8 cellular contexts compared by ENCODE assay signal in the genomic region with DNA sequence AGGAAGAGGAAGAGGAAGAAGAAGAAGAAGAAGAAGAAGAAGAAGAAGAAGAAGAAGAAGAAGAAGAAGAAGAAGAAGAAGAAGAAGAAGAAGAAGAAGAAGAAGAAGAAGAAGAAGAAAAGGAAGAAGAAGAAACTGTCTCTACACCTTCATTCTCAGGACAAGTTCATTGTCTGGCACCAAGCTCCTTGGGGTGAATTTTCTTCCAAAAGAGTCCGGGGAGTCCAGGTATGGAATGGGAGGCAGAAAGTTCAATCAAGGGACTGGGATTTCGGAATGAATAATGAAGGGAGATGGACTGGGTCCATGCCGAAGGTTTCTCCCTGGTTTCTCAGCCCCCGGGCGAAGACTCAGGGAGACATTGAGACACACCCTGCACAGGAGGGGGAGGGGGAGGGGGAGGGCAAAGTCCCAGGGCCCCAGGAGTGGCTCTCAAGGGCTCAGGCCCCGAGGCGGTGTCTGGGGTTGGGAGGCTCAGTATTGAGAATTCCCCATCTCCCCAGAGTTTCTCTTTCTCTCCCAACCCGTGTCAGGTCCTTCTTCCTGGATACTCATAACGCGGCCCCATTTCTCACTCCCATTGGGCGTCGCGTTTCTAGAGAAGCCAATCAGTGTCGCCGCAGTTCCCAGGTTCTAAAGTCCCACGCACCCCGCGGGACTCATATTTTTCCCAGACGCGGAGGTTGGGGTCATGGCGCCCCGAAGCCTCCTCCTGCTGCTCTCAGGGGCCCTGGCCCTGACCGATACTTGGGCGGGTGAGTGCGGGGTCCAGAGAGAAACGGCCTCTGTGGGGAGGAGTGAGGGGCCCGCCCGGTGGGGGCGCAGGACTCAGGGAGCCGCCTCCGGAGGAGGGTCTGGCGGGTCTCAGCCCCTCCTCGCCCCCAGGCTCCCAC. TPM values are rescaled to one million over a fixed set of nuclear protein-coding genes. Genes with fewer than 3 reads are reported as not detected.
A peak's percentile ranks its signal among the peaks of the same experiment; 100 is the strongest.
DNase-seq lines count a peak whose midpoint lies in the region; ATAC-seq, FAIRE-seq and TF ChIP-seq lines count a peak whose summit lies in the region.

A gene (plus strand): TSS at position 662 of the 893 bp plus-strand sequence. CDS start 30 bp downstream, at position 692.

- peak within 1 kb of the TSS; percentile 92 for H3K4me3 Mint-ChIP-seq in central memory CD8-positive, alpha-beta T cell

- ATAC-seq in central memory CD8-positive, alpha-beta T cell (replicated peaks; ENCODE audit: extremely low read depth, poor library complexity, severe bottlenecking) = peak; percentile 85

- H3K4me2 ChIP-seq in keratinocyte (ENCODE audit: control insufficient read depth, extremely low read depth, insufficient read depth, low read depth, low read length) = peak within 1 kb of the TSS; percentile 85

- H3K4me1 Mint-ChIP-seq in central memory CD8-positive, alpha-beta T cell = peaks cover 55% of the 10 kb centered on the region

- H3K36me3 Mint-ChIP-seq in central memory CD8-positive, alpha-beta T cell (ENCODE audit: insufficient read depth) = peaks cover 61% of the 10 kb centered on the region

- peaks cover 6% of the 10 kb centered on the region for H3K79me2 ChIP-seq in keratinocyte (ENCODE audit: control insufficient read depth, insufficient read depth, low read length)

- H3K9me3 ChIP-seq in keratinocyte (ENCODE audit: control insufficient read depth, low read depth, low read length) = no peaks in the 10 kb centered on the region

- H3K4me1 ChIP-seq in keratinocyte (ENCODE audit: control insufficient read depth, extremely low read depth, insufficient read depth, low read length) = peaks cover 8% of the 10 kb centered on the region

- H3K27ac Mint-ChIP-seq in central memory CD8-positive, alpha-beta T cell (ENCODE audit: low read depth) = peak within 1 kb of the TSS; percentile 99

- H3K36me3 ChIP-seq in H7 (replicated peaks; ENCODE audit: control insufficient read depth, insufficient read depth, low read length) = no peaks in the 10 kb centered on the region
- H3K36me3 ChIP-seq in keratinocyte (ENCODE audit: control insufficient read depth in 2 of 2, extremely low read depth in 1 of 2, insufficient read depth in 2 of 2, low read length in 2 of 2) = peaks cover 3 to 14% of the 10 kb centered on the region in 2 experiments

- no peaks in the 10 kb centered on the region for H3K27me3 Mint-ChIP-seq in central memory CD8-positive, alpha-beta T cell

- H3K4me3 ChIP-seq in H7 (ENCODE audit: insufficient read depth, low read depth, low read length) (peak within 1 kb of the TSS; percentile 71), keratinocyte (ENCODE audit: control insufficient read depth in 2 of 3, extremely low read depth in 1 of 3, insufficient read depth in 2 of 3, low read depth in 1 of 3, low read length in 3 of 3) (peak within 1 kb of the TSS; percentile 77 to 92 (median 79))

- DNase-seq in GM04503 (ENCODE audit: low read depth) (peak; percentile 65), H7 (peak; percentile 86), NCI-H1105 (lab: John Stamatoyannopoulos, UW) (peak; percentile 51), keratinocyte (ENCODE audit: low read depth, low spot score) (peak; percentile 40), SHP77 treated with DMSO at 0.1 percent for 48 hours (lab: John Stamatoyannopoulos, UW) (no peak)
- DNase-seq in activated CD4-positive, CD25-positive, alpha-beta regulatory T cell treated with anti-CD3 and anti-CD28 coated beads, Interleukin-2, amount 50 U/mL, for 72 hours = peak; percentile 75
- DNase-seq in central memory CD8-positive, alpha-beta T cell (ENCODE audit: low spot score in 2 of 2) = peak; percentile 74 to 87
- DNase-seq in stimulated activated CD4-positive, alpha-beta T cell treated with anti-CD3 and anti-CD28 coated beads, Interleukin-12 subunit alpha, Interleukin-12 subunit beta, amount 100 ng/mL, for 24 hours (ENCODE audit: low read depth in 2 of 2) = peak; percentile 67 to 71

- TF ChIP-seq CTCF in keratinocyte (optimal IDR thresholded peaks at IDR 0.05 in 1 of 3, IDR thresholded peaks at IDR 0.05 in 1 of 3, conservative IDR thresholded peaks at IDR 0.05 in 1 of 3; ENCODE audit: extremely low read depth in 1 of 3, insufficient read depth in 2 of 3, low read length in 3 of 3) = no peak

- peak within 1 kb of the TSS; percentile 66 for H3K27ac ChIP-seq in keratinocyte (ENCODE audit: control insufficient read depth, insufficient read depth, low read length)

- dilution Hi-C loops in keratinocyte (cut with MboI; ENCODE audit: extremely low pct_ligation_motif_present, low sequenced_read_pairs) = no loop called here

- no peaks in the 10 kb centered on the region for H3K9me1 ChIP-seq in keratinocyte (ENCODE audit: control insufficient read depth, extremely low read depth, insufficient read depth, low read length)

- peak; percentile 83 for FAIRE-seq in keratinocyte (lab: Jason Lieb, UNC)

- H3K9ac ChIP-seq in keratinocyte (ENCODE audit: control insufficient read depth, extremely low read depth, insufficient read depth, low read length) = peak within 1 kb of the TSS; percentile 88

- peak within 1 kb of the TSS; percentile 93 for H2AFZ ChIP-seq in keratinocyte (ENCODE audit: control insufficient read depth, low read length)

- H3K27me3 ChIP-seq in H7 (ENCODE audit: control insufficient read depth, insufficient read depth, low read length) (peaks cover 51% of the 10 kb centered on the region), keratinocyte (ENCODE audit: control insufficient read depth, extremely low read depth, insufficient read depth, low read length) (no peaks in the 10 kb centered on the region)

- no peaks in the 10 kb centered on the region for H4K20me1 ChIP-seq in keratinocyte (ENCODE audit: control insufficient read depth, extremely low read depth, insufficient read depth, low read length)

- H3K9me3 Mint-ChIP-seq in central memory CD8-positive, alpha-beta T cell = no peaks in the 10 kb centered on the region

RNA-seq across cellular contexts. Expression of the gene that starts here (rescaled TPM):
- total RNA-seq in H7 (2014; rRNA removed; shearing (Covaris generic)) = 3.6 and 3.8 TPM in 2 replicates
- polyA plus RNA-seq in keratinocyte = 36.2 to 66.6 TPM (median 46.0 TPM) in 3 replicates
- 12.7 TPM for polyA plus RNA-seq in keratinocyte (2011; ENCODE audit: low read depth)
- polyA plus RNA-seq in keratinocyte (2011; cell fraction: cytosol; rRNA removed) = 17.0 and 22.3 TPM in 2 replicates
- 124 and 132 TPM in 2 replicates for polyA plus RNA-seq in keratinocyte (2011; cell fraction: nucleus; rRNA removed)
- 26.0 and 46.8 TPM in 2 replicates for polyA plus RNA-seq in keratinocyte (2012; ENCODE audit: low replicate concordance)
- polyA minus RNA-seq in keratinocyte = 30.6 to 59.8 TPM (median 31.3 TPM) in 3 replicates
- polyA minus RNA-seq in keratinocyte (2011; cell fraction: cytosol; rRNA and poly(A)+ RNA removed) = 39.7 TPM
- 50.0 and 62.4 TPM in 2 replicates for polyA minus RNA-seq in keratinocyte (2011; cell fraction: nucleus; rRNA and poly(A)+ RNA removed)
